ENCODE assay signal across 8 cellular contexts in genomic region chr4:145097331-145097820, GRCh38. TPM values are rescaled to one million over a fixed set of nuclear protein-coding genes. Genes with fewer than 3 reads are reported as not detected.
DNase-seq lines count a peak whose midpoint lies in the region; ATAC-seq and TF ChIP-seq lines count a peak whose summit lies in the region.

No MANE protein-coding gene starts in this region.

- in situ Hi-C loops in GM13977 (cut with MboI; ENCODE audit: low pct_unique_long_range_greater_than_20kb, low sequenced_read_pairs, unreplicated experiment) = no loop called here

- no peak for TF ChIP-seq POLR2A in thyroid gland (IDR thresholded peaks at IDR 0.05)

- peaks cover 39% of the 10 kb centered on the region for H3K36me3 Mint-ChIP-seq in activated naive CD8-positive, alpha-beta T cell treated with anti-CD3 and anti-CD28 coated beads for 36 hours

- ATAC-seq in GM18517 (IDR thresholded peaks at IDR 0.05; ENCODE audit: unreplicated experiment) (peak; percentile 9), HG02981 (IDR thresholded peaks at IDR 0.05; ENCODE audit: unreplicated experiment) (peak; percentile 2)

- peak overlapping the region; percentile 99 for H3K27ac Mint-ChIP-seq in activated naive CD8-positive, alpha-beta T cell treated with anti-CD3 and anti-CD28 coated beads for 36 hours

- H3K27me3 Mint-ChIP-seq in activated naive CD8-positive, alpha-beta T cell treated with anti-CD3 and anti-CD28 coated beads for 36 hours = no peaks in the 10 kb centered on the region

- peak overlapping the region; percentile 88 to 92 (median 89) for H3K27ac ChIP-seq in thyroid gland

- H3K9me3 ChIP-seq in thyroid gland = no peaks in the 10 kb centered on the region

- H3K4me1 Mint-ChIP-seq in activated naive CD8-positive, alpha-beta T cell treated with anti-CD3 and anti-CD28 coated beads for 36 hours = peaks cover 18% of the 10 kb centered on the region

- no peak for DNase-seq in activated naive CD8-positive, alpha-beta T cell treated with anti-CD3 and anti-CD28 coated beads for 36 hours
- DNase-seq in kidney epithelial cell (ENCODE audit: low read depth) (no peak), thyroid gland (no peak), 8988T (no peak), GM13977 (ENCODE audit: low spot score) (no peak), NCI-H69 (lab: John Stamatoyannopoulos, UW) (no peak)

- peaks cover 21 to 24% of the 10 kb centered on the region in 2 donors for H3K4me1 ChIP-seq in thyroid gland

- intact Hi-C loops in thyroid gland (cut with DNase I) = no loop called here

- no peaks in the 10 kb centered on the region for H3K36me3 ChIP-seq in kidney epithelial cell (ENCODE audit: control insufficient read depth, insufficient read depth, low read length)
- H3K36me3 ChIP-seq in thyroid gland = peaks cover 4 to 11% of the 10 kb centered on the region in 2 donors

- H3K27me3 ChIP-seq in kidney epithelial cell (ENCODE audit: control insufficient read depth, insufficient read depth, low read length) (no peaks in the 10 kb centered on the region), thyroid gland (no peaks in the 10 kb centered on the region)

- TF ChIP-seq CTCF in kidney epithelial cell (IDR thresholded peaks at IDR 0.05; ENCODE audit: insufficient read depth, low read length, poor library complexity, severe bottlenecking) = no peak
- no peak for TF ChIP-seq CTCF in thyroid gland (IDR thresholded peaks at IDR 0.05)
- TF ChIP-seq CTCF in GM13977 (IDR thresholded peaks at IDR 0.05; ENCODE audit: extremely low read depth, insufficient read depth, missing control alignments) = no peak

- H3K4me3 ChIP-seq in kidney epithelial cell (ENCODE audit: low read depth, low read length) (peak overlapping the region; percentile 93), thyroid gland (replicated peaks in 1 of 3) (peak overlapping the region; percentile 68 to 93 (median 85))

- peaks cover 5% of the 10 kb centered on the region for H3K9me3 Mint-ChIP-seq in activated naive CD8-positive, alpha-beta T cell treated with anti-CD3 and anti-CD28 coated beads for 36 hours

- H3K4me3 Mint-ChIP-seq in activated naive CD8-positive, alpha-beta T cell treated with anti-CD3 and anti-CD28 coated beads for 36 hours = peak overlapping the region; percentile 95

- 10% methylated on average over 10 of the region's 10 CpGs for WGBS in thyroid gland, 2 donors

RNA-seq across cellular contexts. Expression of gene ANAPC10, which starts 0.6 kb away (rescaled TPM):
- 10 to 100 TPM; 28.6 to 29.1 TPM for total RNA-seq in activated naive CD8-positive, alpha-beta T cell treated with anti-CD3 and anti-CD28 coated beads for 36 hours
- total RNA-seq in kidney epithelial cell (25.0 and 37.5 TPM in 2 replicates), thyroid gland (10 to 100 TPM; 35.1 to 80.8 (median 47.9) TPM)

RNA-seq across cellular contexts. Expression of gene ABCE1, which starts 0.7 kb away (rescaled TPM):
- 100 to 1,000 TPM; 198 to 210 TPM for total RNA-seq in activated naive CD8-positive, alpha-beta T cell treated with anti-CD3 and anti-CD28 coated beads for 36 hours
- total RNA-seq in kidney epithelial cell (95.8 and 97.6 TPM in 2 replicates), thyroid gland (10 to 100 TPM; 53.7 to 70.2 (median 64.7) TPM)
